ENCODE assay signal across 24 cellular contexts in the genomic region with DNA sequence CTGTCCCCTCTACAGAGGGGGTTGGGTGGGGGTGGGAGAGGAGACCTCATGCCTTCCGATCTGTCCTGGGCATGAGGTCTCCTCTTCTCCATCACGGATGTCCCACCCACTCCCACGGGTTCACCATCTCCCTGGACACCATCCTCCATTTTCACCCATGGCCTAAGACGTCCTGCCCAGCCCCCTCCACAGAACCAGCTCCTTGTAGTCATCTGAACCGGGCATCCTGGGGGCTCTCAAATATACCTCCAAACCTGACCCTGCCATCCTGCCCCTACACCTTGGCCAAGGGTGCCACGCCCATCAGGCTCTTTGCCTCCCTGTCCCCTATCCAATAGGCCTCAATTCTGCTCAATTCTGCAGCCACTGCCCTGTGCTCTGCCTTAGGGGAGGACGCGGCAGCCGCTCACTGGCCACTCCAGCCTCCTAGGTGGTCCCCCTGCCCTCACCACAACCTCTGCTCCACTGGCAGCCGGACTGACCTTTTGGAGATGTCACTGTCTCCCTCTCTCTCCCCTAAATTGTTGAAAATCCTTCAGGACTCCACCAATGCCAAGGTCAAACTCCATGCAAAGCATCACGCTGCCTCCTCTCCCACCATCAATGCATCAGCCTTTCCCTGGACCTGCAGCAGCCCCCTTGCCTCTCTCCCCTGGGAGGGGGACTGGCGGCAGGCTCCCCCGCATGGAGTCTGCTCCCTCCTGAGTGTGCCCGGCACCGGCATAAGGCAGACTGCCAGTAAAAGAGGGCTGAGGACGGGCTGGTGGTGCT. TPM values are rescaled to one million over a fixed set of nuclear protein-coding genes. Genes with fewer than 3 reads are reported as not detected.
DNase-seq lines count a peak whose midpoint lies in the region; ATAC-seq and TF ChIP-seq lines count a peak whose summit lies in the region.
"Had no signal": no experiment of that assay in that cellular context is flagged by ENCODE, and none has a peak within 500 bp of the region (broad histone marks: within the 10 kb centered on the region; RNA-seq: fewer than 3 reads in every experiment).

No MANE protein-coding gene starts in this region.

- H3K36me3 ChIP-seq in GM23338 (ENCODE audit: insufficient read depth) (no peaks in the 10 kb centered on the region), RWPE2 (ENCODE audit: low read depth) (no peaks in the 10 kb centered on the region), spleen (no peaks in the 10 kb centered on the region)
- H3K36me3 ChIP-seq: esophagus muscularis mucosa, SJSA1 had no signal

- H3K27me3 ChIP-seq in GM23338 (ENCODE audit: insufficient read depth): no peaks in the 10 kb centered on the region
- H3K27me3 ChIP-seq in RWPE2 (ENCODE audit: insufficient read depth, poor library complexity, severe bottlenecking): no peaks in the 10 kb centered on the region
- peaks cover 0 to 54% (median 4%) of the 10 kb centered on the region in 7 donors for H3K27me3 ChIP-seq in spleen (replicated peaks in 1 of 7)
- H3K27me3 ChIP-seq: SJSA1 had no signal

- intact Hi-C loops in spleen (cut with DNase I; ENCODE audit: low total_unique reads): no loop called here

- no peaks in the 10 kb centered on the region for H4K20me1 ChIP-seq in GM23338 (replicated peaks; ENCODE audit: insufficient read depth)

- peaks cover 5% of the 10 kb centered on the region for H3K27me3 Mint-ChIP-seq in GM23338 (ENCODE audit: insufficient read depth, low read depth, poor library complexity)

- no peaks in the 10 kb centered on the region for H3K9me2 ChIP-seq in GM23338 (ENCODE audit: insufficient read depth)

- H3K27ac ChIP-seq in GM23338 (ENCODE audit: low read depth) (no peak overlapping the region), RWPE2 (ENCODE audit: poor library complexity, severe bottlenecking) (peak overlapping the region; percentile 89), spleen (peak overlapping the region in 7 of 8 donors; percentile 25 to 91 (median 87))
- H3K27ac ChIP-seq: esophagus muscularis mucosa, parathyroid adenoma, SJSA1 had no signal

- no peaks in the 10 kb centered on the region; the same call in 1 of the 2 replicates for H3K4me1 ChIP-seq in GM23338 (ENCODE audit: insufficient read depth)
- H3K4me1 ChIP-seq in RWPE2 (ENCODE audit: insufficient read depth, poor library complexity, severe bottlenecking): peaks cover 39% of the 10 kb centered on the region
- peaks cover 0 to 86% (median 20%) of the 10 kb centered on the region in 6 donors for H3K4me1 ChIP-seq in spleen
- H3K4me1 ChIP-seq: parathyroid adenoma had no signal

- H2AFZ ChIP-seq in GM23338: no peak overlapping the region
- H2AFZ ChIP-seq: parathyroid adenoma had no signal

- no peak overlapping the region for H3K27ac Mint-ChIP-seq in GM23338
- H3K27ac Mint-ChIP-seq in activated naive CD4-positive, alpha-beta T cell treated with anti-CD3 and anti-CD28 coated beads, Interleukin-2, amount 50 U/mL, for 72 hours: no peak overlapping the region
- no peak overlapping the region for H3K27ac Mint-ChIP-seq in stimulated activated effector memory CD8-positive, alpha-beta T cell treated with anti-CD3 and anti-CD28 coated beads, Interleukin-12 subunit alpha, Interleukin-12 subunit beta, amount 100 ng/mL, for 72 hours
- H3K27ac Mint-ChIP-seq: activated naive CD8-positive, alpha-beta T cell; CD4-positive, alpha-beta memory T cell; naive thymus-derived CD4-positive, alpha-beta T cell; T-helper 1 cell treated with Interleukin-12 subunit alpha and Interleukin-12 subunit beta and Interleukin-4 antibody, amounts not matched to agents 30 μg/mL and 1 μg/mL, for 36 hours had no signal

- H3K9me3 ChIP-seq in RWPE2 (ENCODE audit: severe bottlenecking) (no peaks in the 10 kb centered on the region), spleen (no peaks in the 10 kb centered on the region)
- H3K9me3 ChIP-seq: esophagus muscularis mucosa, SJSA1 had no signal

- no peaks in the 10 kb centered on the region for H3F3A ChIP-seq in GM23338 (replicated peaks; ENCODE audit: low read depth)

- ATAC-seq in GM23338 (no peak), RWPE2 (ENCODE audit: low read depth) (no peak), GM19023 (IDR thresholded peaks at IDR 0.05; ENCODE audit: unreplicated experiment) (no peak)
- no peak for ATAC-seq in activated naive CD4-positive, alpha-beta T cell treated with anti-CD3 and anti-CD28 coated beads, Interleukin-2, amount 50 U/mL, for 72 hours
- no peak for ATAC-seq in stimulated activated effector memory CD8-positive, alpha-beta T cell treated with anti-CD3 and anti-CD28 coated beads, Interleukin-12 subunit alpha, Interleukin-12 subunit beta, amount 100 ng/mL, for 72 hours

- H3K36me3 Mint-ChIP-seq in GM23338 (ENCODE audit: low read depth): no peaks in the 10 kb centered on the region
- no peaks in the 10 kb centered on the region for H3K36me3 Mint-ChIP-seq in activated naive CD4-positive, alpha-beta T cell treated with anti-CD3 and anti-CD28 coated beads, Interleukin-2, amount 50 U/mL, for 72 hours
- H3K36me3 Mint-ChIP-seq in stimulated activated effector memory CD8-positive, alpha-beta T cell treated with anti-CD3 and anti-CD28 coated beads, Interleukin-12 subunit alpha, Interleukin-12 subunit beta, amount 100 ng/mL, for 72 hours: no peaks in the 10 kb centered on the region
- H3K36me3 Mint-ChIP-seq: activated naive CD8-positive, alpha-beta T cell; CD4-positive, alpha-beta memory T cell; naive thymus-derived CD4-positive, alpha-beta T cell had no signal

- TF ChIP-seq POLR2A in spleen (IDR thresholded peaks at IDR 0.05): no peak

- H3K4me3 Mint-ChIP-seq in GM23338: no peak overlapping the region; the same call in 2 of the 3 replicates
- H3K4me3 Mint-ChIP-seq in stimulated activated effector memory CD8-positive, alpha-beta T cell treated with anti-CD3 and anti-CD28 coated beads, Interleukin-12 subunit alpha, Interleukin-12 subunit beta, amount 100 ng/mL, for 72 hours: no peak overlapping the region
- H3K4me3 Mint-ChIP-seq: activated naive CD8-positive, alpha-beta T cell; CD4-positive, alpha-beta memory T cell; naive thymus-derived CD4-positive, alpha-beta T cell; T-helper 1 cell treated with Interleukin-12 subunit alpha and Interleukin-12 subunit beta and Interleukin-4 antibody, amounts not matched to agents 30 μg/mL and 1 μg/mL, for 36 hours had no signal

- peaks cover 18% of the 10 kb centered on the region for H3K4me1 Mint-ChIP-seq in GM23338
- no peaks in the 10 kb centered on the region for H3K4me1 Mint-ChIP-seq in stimulated activated effector memory CD8-positive, alpha-beta T cell treated with anti-CD3 and anti-CD28 coated beads, Interleukin-12 subunit alpha, Interleukin-12 subunit beta, amount 100 ng/mL, for 72 hours
- H3K4me1 Mint-ChIP-seq: CD4-positive, alpha-beta memory T cell had no signal

- H3K4me3 ChIP-seq in GM23338 (no peak overlapping the region), RWPE2 (ENCODE audit: severe bottlenecking) (no peak overlapping the region), spleen (peak overlapping the region in 1 of 8 donors; percentile 47)
- H3K4me3 ChIP-seq: esophagus muscularis mucosa, SJSA1 had no signal

- WGBS in spleen, 5 donors: 82 to 94% (median 90%) methylated on average over 16 of the region's 16 CpGs

- H3K79me2 ChIP-seq in GM23338 (replicated peaks; ENCODE audit: insufficient read depth): no peaks in the 10 kb centered on the region
- H3K79me2 ChIP-seq: parathyroid adenoma had no signal

- TF ChIP-seq CTCF in GM23338 (conservative IDR thresholded peaks at IDR 0.05; ENCODE audit: low read depth in 2 of 2): no peak
- no peak for TF ChIP-seq CTCF in RWPE2 (IDR thresholded peaks at IDR 0.05; ENCODE audit: poor library complexity, severe bottlenecking)
- no peak for TF ChIP-seq CTCF in spleen (IDR thresholded peaks at IDR 0.05 in 8 of 11, conservative IDR thresholded peaks at IDR 0.05 in 3 of 11)

- H3K9me3 Mint-ChIP-seq in GM23338: no peaks in the 10 kb centered on the region; the same call in 2 of the 3 replicates
- no peaks in the 10 kb centered on the region for H3K9me3 Mint-ChIP-seq in activated naive CD4-positive, alpha-beta T cell treated with anti-CD3 and anti-CD28 coated beads, Interleukin-2, amount 50 U/mL, for 72 hours
- no peaks in the 10 kb centered on the region for H3K9me3 Mint-ChIP-seq in stimulated activated effector memory CD8-positive, alpha-beta T cell treated with anti-CD3 and anti-CD28 coated beads, Interleukin-12 subunit alpha, Interleukin-12 subunit beta, amount 100 ng/mL, for 72 hours
- H3K9me3 Mint-ChIP-seq: CD4-positive, alpha-beta memory T cell; naive thymus-derived CD4-positive, alpha-beta T cell; T-helper 1 cell treated with Interleukin-12 subunit alpha and Interleukin-12 subunit beta and Interleukin-4 antibody, amounts not matched to agents 30 μg/mL and 1 μg/mL, for 36 hours had no signal

- 0 out of 2 replicates have a peak overlapping the region, but pooled peaks have one; percentile 14 for H3K4me2 ChIP-seq in GM23338

- DNase-seq in GM23338 (ENCODE audit: low spot score) (no peak), RWPE2 (ENCODE audit: low spot score) (no peak), islet precursor cell (peak; percentile 48), spleen (peak; percentile 71), ureter (ENCODE audit: low spot score) (no peak)
- no peak for DNase-seq in activated naive CD4-positive, alpha-beta T cell treated with anti-CD3 and anti-CD28 coated beads, Interleukin-2, amount 50 U/mL, for 72 hours (ENCODE audit: low spot score in 2 of 2)
- DNase-seq in stimulated activated effector memory CD8-positive, alpha-beta T cell treated with anti-CD3 and anti-CD28 coated beads, Interleukin-12 subunit alpha, Interleukin-12 subunit beta, amount 100 ng/mL, for 72 hours (ENCODE audit: low spot score in 2 of 2): no peak
- DNase-seq: activated CD4-positive, alpha-beta T cell treated with anti-CD3 and anti-CD28 coated beads for 48 hours; CD4-positive, alpha-beta memory T cell; DMS53; effector memory CD4-positive, alpha-beta T cell; GDM1; KG1; naive thymus-derived CD4-positive, alpha-beta T cell; NCI-H1930; NCI-H82 had no signal

TF ChIP-seq in GM23338, 12 proteins besides CTCF, POLR2A, EP300 and RAD21 (continues in another document):
- TF ChIP-seq EZH2 (IDR thresholded peaks at IDR 0.05; ENCODE audit: low read depth, unreplicated experiment) (no peak), POLR2AphosphoS5 (IDR thresholded peaks at IDR 0.05; ENCODE audit: low read depth) (no peak)

RNA-seq across cellular contexts. Expression of gene ANPEP, which starts 9.4 kb away (rescaled TPM):
- total RNA-seq in GM23338 (2014; rRNA removed; shearing (Covaris generic)): 0.58 and 0.80 TPM in 2 replicates
- polyA plus RNA-seq in GM23338 (2016; fragmentation: Nextera tagmentation; extraction: Ambion mirVana): 0.87 and 1.8 TPM in 2 replicates
- 100 to 1,000 TPM in 1 of 7 donors, 10 to 100 TPM in 6; 16.6 to 226 (median 35.1) TPM for total RNA-seq in spleen
- polyA plus RNA-seq in spleen: 10 to 100 TPM in 1 of 3 donors, 1 to 10 TPM in 2; 1.3 to 11.0 (median 7.7) TPM
- total RNA-seq in ureter: 18.8 TPM
- total RNA-seq in activated naive CD4-positive, alpha-beta T cell treated with anti-CD3 and anti-CD28 coated beads, Interleukin-2, amount 50 U/mL, for 72 hours: under 1 TPM; 0.33 to 0.34 TPM
- polyA plus RNA-seq: CD4-positive, alpha-beta memory T cell had no signal

RNA-seq across cellular contexts. Expression of gene MESP2, which starts 47.9 kb away (rescaled TPM):
- total RNA-seq in GM23338 (2014; rRNA removed; shearing (Covaris generic)): 0.16 and 1.3 TPM in 2 replicates
- polyA plus RNA-seq in GM23338 (2016; fragmentation: Nextera tagmentation; extraction: Ambion mirVana) (0.24 and 0.68 TPM in 2 replicates), spleen (under 1 TPM in 1 of 3 donors, not detected in 2; 0.05 TPM)
- total RNA-seq in spleen (not detected), ureter (not detected)
- not detected for total RNA-seq in activated naive CD4-positive, alpha-beta T cell treated with anti-CD3 and anti-CD28 coated beads, Interleukin-2, amount 50 U/mL, for 72 hours
- total RNA-seq: CD4-positive, alpha-beta memory T cell; esophagus muscularis mucosa; glomerular endothelial cell; HT1080; naive thymus-derived CD4-positive, alpha-beta T cell; SJSA1 had no signal
- polyA plus RNA-seq: CD4-positive, alpha-beta memory T cell; naive thymus-derived CD4-positive, alpha-beta T cell had no signal

Comparison
In these comparisons a context has a peak if more than half of its experiments do, and no peak if none do; other contexts are left out.
1. DNase-seq: peak in islet precursor cell (single experiment) and spleen (single experiment); none in GM23338 (single experiment), RWPE2 (single experiment), ureter (single experiment), activated naive CD4-positive, alpha-beta T cell treated with anti-CD3 and anti-CD28 coated beads, Interleukin-2, amount 50 U/mL, for 72 hours (0 of 2) and stimulated activated effector memory CD8-positive, alpha-beta T cell treated with anti-CD3 and anti-CD28 coated beads, Interleukin-12 subunit alpha, Interleukin-12 subunit beta, amount 100 ng/mL, for 72 hours (0 of 2).